In genomic region chr5:120375248-120375647, GRCh38 we compare ENCODE assay signal across 21 cellular contexts.
DNase-seq lines count a peak whose midpoint lies in the region; ATAC-seq and TF ChIP-seq lines count a peak whose summit lies in the region.
"Had no signal": no experiment of that assay in that cellular context is flagged by ENCODE, and none has a peak within 500 bp of the region (broad histone marks: within the 10 kb centered on the region; RNA-seq: fewer than 3 reads in every experiment).

No MANE protein-coding gene starts in this region.

- no peak overlapping the region for H3K27ac Mint-ChIP-seq in activated naive CD8-positive, alpha-beta T cell treated with anti-CD3 and anti-CD28 coated beads for 36 hours
- H3K27ac Mint-ChIP-seq: B cell, CD14-positive monocyte had no signal

- CTCF ChIA-PET in SK-N-SH (lab: Yijun Ruan, JAX), result no interaction called here

- intact Hi-C loops in aorta (cut with DNase I) (no loop called here), psoas muscle (cut with DNase I) (no loop called here)

- H3K9ac ChIP-seq in SK-N-SH, result no peak overlapping the region
- H3K9ac ChIP-seq in adipocyte (ENCODE audit: low read length), result peak overlapping the region; percentile 10

- 19% methylated on average over 1 of the region's 1 CpG for WGBS in SK-N-SH (ENCODE audit: low lambda C conversion rate)
- WGBS in aorta, 2 donors, result 75 to 80% methylated on average over 1 of the region's 1 CpG
- WGBS in psoas muscle, 3 donors, result 42 to 61% (median 60%) methylated on average over 1 of the region's 1 CpG

- H3K27me3 Mint-ChIP-seq in activated naive CD8-positive, alpha-beta T cell treated with anti-CD3 and anti-CD28 coated beads for 36 hours, result no peaks in the 10 kb centered on the region
- H3K27me3 Mint-ChIP-seq: B cell had no signal

- TF ChIP-seq RAD21 in SK-N-SH (IDR thresholded peaks at IDR 0.05; ENCODE audit: low read length), result no peak

- no peaks in the 10 kb centered on the region for H3K36me3 ChIP-seq in SK-N-SH (replicated peaks in 1 of 2; ENCODE audit: control insufficient read depth in 1 of 2, insufficient read depth in 2 of 2, low read length in 1 of 2)
- no peaks in the 10 kb centered on the region for H3K36me3 ChIP-seq in adipocyte (ENCODE audit: control insufficient read depth, insufficient read depth, low read length, severe bottlenecking)
- no peaks in the 10 kb centered on the region for H3K36me3 ChIP-seq in aorta (ENCODE audit: control insufficient read depth in 1 of 2, insufficient read depth in 2 of 2, low read length in 1 of 2)
- H3K36me3 ChIP-seq in psoas muscle (ENCODE audit: insufficient read depth in 1 of 2, low read depth in 1 of 2), result no peaks in the 10 kb centered on the region
- H3K36me3 ChIP-seq: MG63 had no signal

- POLR2A ChIA-PET in SK-N-SH (lab: Yijun Ruan, JAX), result no interaction called here

- no peak overlapping the region; the same call in 1 of the 2 replicates for H2AFZ ChIP-seq in SK-N-SH (ENCODE audit: low read depth)

- no peak for DNase-seq in SK-N-SH
- no peak for DNase-seq in adipocyte (ENCODE audit: low read depth)
- peak; percentile 30 for DNase-seq in fibroblast of the aortic adventitia (ENCODE audit: low read depth)
- no peak for DNase-seq in aorta
- no peak for DNase-seq in effector CD4-positive, alpha-beta T cell
- no peak for DNase-seq in psoas muscle
- no peak for DNase-seq in activated naive CD8-positive, alpha-beta T cell treated with anti-CD3 and anti-CD28 coated beads for 36 hours
- DNase-seq: ACHN, GDM1, MG63, NCI-H1417, NCI-H1694 treated with DMSO at 0.1 percent for 48 hours, NCI-H2081 treated with DMSO at 0.1 percent for 48 hours, NCI-H2171 treated with DMSO at 0.1 percent for 48 hours, NCI-H526, OCI-M1 had no signal

- no peak overlapping the region for H3K4me3 Mint-ChIP-seq in activated naive CD8-positive, alpha-beta T cell treated with anti-CD3 and anti-CD28 coated beads for 36 hours
- H3K4me3 Mint-ChIP-seq: B cell, CD14-positive monocyte had no signal

- TF ChIP-seq EP300 in SK-N-SH (IDR thresholded peaks at IDR 0.05; ENCODE audit: borderline replicate concordance in 1 of 2, low read depth in 1 of 2, low read length in 1 of 2), result no peak

- TF ChIP-seq CTCF in SK-N-SH (IDR thresholded peaks at IDR 0.05), result no peak
- TF ChIP-seq CTCF in fibroblast of the aortic adventitia (IDR thresholded peaks at IDR 0.05; ENCODE audit: insufficient read depth, low read length), result no peak
- no peak for TF ChIP-seq CTCF in psoas muscle (IDR thresholded peaks at IDR 0.05)

- H3K4me2 ChIP-seq in SK-N-SH, result no peak overlapping the region

- H4K20me1 ChIP-seq in SK-N-SH (ENCODE audit: insufficient read depth), result no peaks in the 10 kb centered on the region

- H3K4me3 ChIP-seq in SK-N-SH (ENCODE audit: low read depth in 2 of 2, low read length in 1 of 2) (no peak overlapping the region), adipocyte (ENCODE audit: low read length) (no peak overlapping the region), fibroblast of the aortic adventitia (ENCODE audit: low read depth, low read length) (no peak overlapping the region), aorta (ENCODE audit: low read length in 2 of 2) (no peak overlapping the region), psoas muscle (no peak overlapping the region)
- H3K4me3 ChIP-seq: K562, MG63 had no signal

- H3K27ac ChIP-seq in SK-N-SH (ENCODE audit: low read depth in 2 of 2, low read length in 1 of 2) (no peak overlapping the region; a peak in 1 of 4 replicates), aorta (ENCODE audit: low read depth in 1 of 2, low read length in 2 of 2) (no peak overlapping the region), psoas muscle (no peak overlapping the region)
- H3K27ac ChIP-seq: 22Rv1 had no signal

- H3F3A ChIP-seq in SK-N-SH (replicated peaks; ENCODE audit: insufficient read depth), result peaks cover 4% of the 10 kb centered on the region

- H3K9me2 ChIP-seq in SK-N-SH, result 0 out of 2 replicates have a peak, but pooled peaks cover 3% of the 10 kb centered on the region

- no peaks in the 10 kb centered on the region for H3K79me2 ChIP-seq in SK-N-SH (ENCODE audit: insufficient read depth)

- H3K9me3 ChIP-seq in SK-N-SH (no peaks in the 10 kb centered on the region), adipocyte (ENCODE audit: control insufficient read depth, low read length) (peaks cover 4% of the 10 kb centered on the region), aorta (ENCODE audit: control insufficient read depth, low read length) (peaks cover 3% of the 10 kb centered on the region), psoas muscle (no peaks in the 10 kb centered on the region)
- H3K9me3 ChIP-seq: MG63 had no signal

- H3K4me1 ChIP-seq in SK-N-SH (ENCODE audit: control insufficient read depth in 1 of 2, insufficient read depth in 2 of 2, low read depth in 1 of 2, low read length in 1 of 2) (no peaks in the 10 kb centered on the region; a peak in 1 of 4 replicates), adipocyte (ENCODE audit: control insufficient read depth, insufficient read depth, low read length) (peaks cover 36% of the 10 kb centered on the region), aorta (ENCODE audit: control insufficient read depth in 1 of 2, insufficient read depth in 2 of 2, low read length in 2 of 2) (peaks cover 0 to 1% of the 10 kb centered on the region in 2 donors), psoas muscle (no peaks in the 10 kb centered on the region)

- no peaks in the 10 kb centered on the region for H3K4me1 Mint-ChIP-seq in activated naive CD8-positive, alpha-beta T cell treated with anti-CD3 and anti-CD28 coated beads for 36 hours
- H3K4me1 Mint-ChIP-seq: B cell, CD14-positive monocyte had no signal

- peaks cover 11% of the 10 kb centered on the region for H3K9me3 Mint-ChIP-seq in activated naive CD8-positive, alpha-beta T cell treated with anti-CD3 and anti-CD28 coated beads for 36 hours

- peak; percentile 21; the same call in 2 of the 3 replicates for ATAC-seq in SK-N-SH treated with all-trans-retinoic acid at 6 μM for 48 hours
- ATAC-seq in aorta (ENCODE audit: low FRiP score), result peak; percentile 66
- ATAC-seq in psoas muscle, result no peak
- ATAC-seq: K562 had no signal

- no peaks in the 10 kb centered on the region for H3K27me3 ChIP-seq in SK-N-SH (ENCODE audit: insufficient read depth)
- H3K27me3 ChIP-seq in adipocyte (replicated peaks; ENCODE audit: control insufficient read depth, insufficient read depth, low read length), result no peaks in the 10 kb centered on the region
- no peaks in the 10 kb centered on the region for H3K27me3 ChIP-seq in aorta (ENCODE audit: control insufficient read depth in 1 of 2, insufficient read depth in 2 of 2, low read length in 1 of 2)
- H3K27me3 ChIP-seq in psoas muscle (ENCODE audit: insufficient read depth in 3 of 3, low read length in 2 of 3), result no peaks in the 10 kb centered on the region
- H3K27me3 ChIP-seq: MG63 had no signal

- H3K36me3 Mint-ChIP-seq in activated naive CD8-positive, alpha-beta T cell treated with anti-CD3 and anti-CD28 coated beads for 36 hours, result no peaks in the 10 kb centered on the region

TF ChIP-seq in SK-N-SH treated with all-trans-retinoic acid at 6 μM for 48 hours, 23 proteins besides CTCF, POLR2A, EP300 and RAD21:
- TF ChIP-seq ISL1 (CRISPR knock-in tag; IDR thresholded peaks at IDR 0.05) (0 out of 2 replicates have a peak, but pooled peaks have one; percentile 18), ESRRG (CRISPR knock-in tag; IDR thresholded peaks at IDR 0.05) (no peak)
TF ChIP-seq in SK-N-SH treated with all-trans-retinoic acid at 6 μM for 48 hours: peak in this region for 1.

TF ChIP-seq in SK-N-SH, 30 proteins besides CTCF, POLR2A, EP300 and RAD21:
- no peak for TF ChIP-seq USF2 (IDR thresholded peaks at IDR 0.05; ENCODE audit: borderline replicate concordance, low read depth, low read length)

Comparison
In these comparisons a context has a peak if more than half of its experiments do, and no peak if none do; other contexts are left out.
1. ATAC-seq: peak in SK-N-SH treated with all-trans-retinoic acid at 6 μM for 48 hours (single experiment) and aorta (single experiment); none in psoas muscle (0 of 4).